ENCODE assay signal across 18 cellular contexts in genomic region chr12:80161612-80162011, GRCh38.
DNase-seq lines count a peak whose midpoint lies in the region; ATAC-seq and TF ChIP-seq lines count a peak whose summit lies in the region.
"Had no signal": no experiment of that assay in that cellular context is flagged by ENCODE, and none has a peak within 500 bp of the region (broad histone marks: within the 10 kb centered on the region; RNA-seq: fewer than 3 reads in every experiment).

No MANE protein-coding gene starts in this region.

- no peaks in the 10 kb centered on the region for H3K27me3 ChIP-seq in SK-N-SH (ENCODE audit: insufficient read depth)
- no peaks in the 10 kb centered on the region for H3K27me3 ChIP-seq in fibroblast of lung (ENCODE audit: control insufficient read depth, insufficient read depth, low read length)
- H3K27me3 ChIP-seq: BLaER1 treated with 17β-estradiol and CSF1 and Interleukin-3, amounts not matched to agents 10 nM and 100 nM; Peyer's patch had no signal

- H3K36me3 Mint-ChIP-seq in glutamatergic neuron (ENCODE audit: unreplicated experiment): no peaks in the 10 kb centered on the region

- H3K9ac ChIP-seq in SK-N-SH (no peak overlapping the region), fibroblast of lung (ENCODE audit: insufficient read depth, low read length) (no peak overlapping the region)
- H3K9ac ChIP-seq: BLaER1 treated with 17β-estradiol and CSF1 and Interleukin-3, amounts not matched to agents 10 nM and 100 nM had no signal

- H3K27me3 Mint-ChIP-seq in glutamatergic neuron (ENCODE audit: unreplicated experiment): no peaks in the 10 kb centered on the region

- H4K20me1 ChIP-seq in SK-N-SH (ENCODE audit: insufficient read depth) (no peaks in the 10 kb centered on the region), fibroblast of lung (ENCODE audit: control insufficient read depth, extremely low read depth, insufficient read depth, low read length) (no peaks in the 10 kb centered on the region)
- H4K20me1 ChIP-seq: BLaER1 treated with 17β-estradiol and CSF1 and Interleukin-3, amounts not matched to agents 10 nM and 100 nM had no signal

- H3K9me3 Mint-ChIP-seq in glutamatergic neuron (ENCODE audit: unreplicated experiment): no peaks in the 10 kb centered on the region
- H3K9me3 Mint-ChIP-seq: CD4-positive, alpha-beta T cell had no signal

- no peak for TF ChIP-seq EP300 in SK-N-SH (IDR thresholded peaks at IDR 0.05; ENCODE audit: borderline replicate concordance in 1 of 2, low read depth in 1 of 2, low read length in 1 of 2)

- no peak for TF ChIP-seq RAD21 in SK-N-SH (IDR thresholded peaks at IDR 0.05; ENCODE audit: low read length)

- CTCF ChIA-PET in SK-N-SH (lab: Yijun Ruan, JAX): no interaction called here

- no peak overlapping the region for H3K4me3 ChIP-seq in SK-N-SH (ENCODE audit: low read depth in 2 of 2, low read length in 1 of 2)
- H3K4me3 ChIP-seq in fibroblast of lung (replicated peaks in 1 of 4; ENCODE audit: control extremely low read depth in 1 of 4, insufficient read depth in 1 of 4, low read depth in 3 of 4, low read length in 4 of 4): no peak overlapping the region
- H3K4me3 ChIP-seq: BLaER1 treated with 17β-estradiol and CSF1 and Interleukin-3, amounts not matched to agents 10 nM and 100 nM; K562; Peyer's patch had no signal

- H3K79me2 ChIP-seq in SK-N-SH (ENCODE audit: insufficient read depth) (no peaks in the 10 kb centered on the region), fibroblast of lung (ENCODE audit: control insufficient read depth, insufficient read depth, low read length) (no peaks in the 10 kb centered on the region)

- peaks cover 3% of the 10 kb centered on the region for H3F3A ChIP-seq in SK-N-SH (replicated peaks; ENCODE audit: insufficient read depth)

- no peaks in the 10 kb centered on the region for H3K9me3 ChIP-seq in SK-N-SH
- no peaks in the 10 kb centered on the region for H3K9me3 ChIP-seq in fibroblast of lung (ENCODE audit: control insufficient read depth, insufficient read depth, low read depth, low read length)
- H3K9me3 ChIP-seq: Peyer's patch had no signal

- peaks cover 4% of the 10 kb centered on the region; the same call in 1 of the 2 replicates for H3K9me2 ChIP-seq in SK-N-SH

- H3K27ac ChIP-seq in SK-N-SH (ENCODE audit: low read depth in 2 of 2, low read length in 1 of 2) (peak overlapping the region in 1 of 2 experiments; percentile 33; a peak in 1 of 4 replicates), fibroblast of lung (ENCODE audit: insufficient read depth, low read length) (no peak overlapping the region)
- H3K27ac ChIP-seq: Peyer's patch had no signal

- no peaks in the 10 kb centered on the region for H3K4me1 ChIP-seq in SK-N-SH (ENCODE audit: control insufficient read depth in 1 of 2, insufficient read depth in 2 of 2, low read depth in 1 of 2, low read length in 1 of 2)
- no peaks in the 10 kb centered on the region for H3K4me1 ChIP-seq in fibroblast of lung (ENCODE audit: control insufficient read depth, extremely low read depth, insufficient read depth, low read length)
- H3K4me1 ChIP-seq: Peyer's patch had no signal

- H3K4me3 Mint-ChIP-seq in glutamatergic neuron (ENCODE audit: unreplicated experiment): no peak overlapping the region
- H3K4me3 Mint-ChIP-seq: CD4-positive, alpha-beta T cell had no signal

- H3K4me2 ChIP-seq in SK-N-SH (no peak overlapping the region), fibroblast of lung (ENCODE audit: extremely low read depth, insufficient read depth, low read length) (no peak overlapping the region)

- H2AFZ ChIP-seq in SK-N-SH (ENCODE audit: low read depth): peak overlapping the region; percentile 71; the same call in 1 of the 2 replicates
- peak overlapping the region; percentile 23 for H2AFZ ChIP-seq in fibroblast of lung (ENCODE audit: low read length)

- no peak overlapping the region for H3K27ac Mint-ChIP-seq in glutamatergic neuron (ENCODE audit: unreplicated experiment)
- H3K27ac Mint-ChIP-seq: CD4-positive, alpha-beta T cell had no signal

- no peak for TF ChIP-seq CTCF in SK-N-SH (IDR thresholded peaks at IDR 0.05)
- TF ChIP-seq CTCF in fibroblast of lung (conservative IDR thresholded peaks at IDR 0.05 in 1 of 2, IDR thresholded peaks at IDR 0.05 in 1 of 2; ENCODE audit: low read depth in 1 of 2, low read length in 2 of 2): no peak
- TF ChIP-seq CTCF in glutamatergic neuron (IDR thresholded peaks at IDR 0.05; ENCODE audit: partially characterized antibody, unreplicated experiment): no peak

- H3K36me3 ChIP-seq in SK-N-SH (replicated peaks in 1 of 2; ENCODE audit: control insufficient read depth in 1 of 2, insufficient read depth in 2 of 2, low read length in 1 of 2): no peaks in the 10 kb centered on the region
- H3K36me3 ChIP-seq in fibroblast of lung (ENCODE audit: control insufficient read depth, insufficient read depth, low read length): no peaks in the 10 kb centered on the region
- H3K36me3 ChIP-seq: BLaER1 treated with 17β-estradiol and CSF1 and Interleukin-3, amounts not matched to agents 10 nM and 100 nM; Peyer's patch had no signal

- WGBS in SK-N-SH (ENCODE audit: low lambda C conversion rate): 14% methylated on average over 4 of the region's 4 CpGs

- peak; percentile 28 for ATAC-seq in GM18867 (IDR thresholded peaks at IDR 0.05; ENCODE audit: unreplicated experiment)
- no peak for ATAC-seq in GM21619 (IDR thresholded peaks at IDR 0.05; ENCODE audit: unreplicated experiment)
- ATAC-seq in HG03442 (IDR thresholded peaks at IDR 0.05; ENCODE audit: unreplicated experiment): no peak
- ATAC-seq: K562 had no signal

- DNase-seq in SK-N-SH: no peak
- no peak for DNase-seq in fibroblast of lung (ENCODE audit: low read depth in 2 of 2)
- peak; percentile 33 for DNase-seq in superior temporal gyrus (ENCODE audit: extremely low spot score)
- DNase-seq in glutamatergic neuron: no peak
- DNase-seq: AML-193; CD4-positive, alpha-beta T cell; NCI-H1694; NCI-H2029 treated with DMSO at 0.1 percent for 48 hours; NCI-H2227 treated with DMSO at 0.1 percent for 48 hours; NCI-H69; Peyer's patch; SHP77 treated with DMSO at 0.1 percent for 48 hours; SW 1271 had no signal

- POLR2A ChIA-PET in SK-N-SH (lab: Yijun Ruan, JAX): no interaction called here

- peaks cover 11% of the 10 kb centered on the region for H3K4me1 Mint-ChIP-seq in glutamatergic neuron (ENCODE audit: low read depth, unreplicated experiment)

TF ChIP-seq in SK-N-SH, 30 proteins besides CTCF, POLR2A, EP300 and RAD21:
- TF ChIP-seq TAF1 (IDR thresholded peaks at IDR 0.05; ENCODE audit: borderline replicate concordance, low read depth, low read length) (no peak), TCF12 (IDR thresholded peaks at IDR 0.05) (peak; percentile 38; the same call in 1 of the 2 replicates), REST (IDR thresholded peaks at IDR 0.05; ENCODE audit: low read depth, low read length) (no peak)
- TF ChIP-seq, protein P1, sequence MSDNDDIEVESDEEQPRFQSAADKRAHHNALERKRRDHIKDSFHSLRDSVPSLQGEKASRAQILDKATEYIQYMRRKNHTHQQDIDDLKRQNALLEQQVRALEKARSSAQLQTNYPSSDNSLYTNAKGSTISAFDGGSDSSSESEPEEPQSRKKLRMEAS (IDR thresholded peaks at IDR 0.05; ENCODE audit: low read depth): no peak
